ENCODE assay signal across 27 cellular contexts in genomic region chr17:79214940-79215604, GRCh38.
A peak's percentile ranks its signal among the peaks of the same experiment; 100 is the strongest.
DNase-seq lines count a peak whose midpoint lies in the region; ATAC-seq, FAIRE-seq and TF ChIP-seq lines count a peak whose summit lies in the region.
"Had no signal": no experiment of that assay in that cellular context is flagged by ENCODE, and none has a peak within 500 bp of the region (broad histone marks: within the 10 kb centered on the region; RNA-seq: fewer than 3 reads in every experiment).

No MANE protein-coding gene starts in this region.

- no peak overlapping the region for H3K27ac ChIP-seq in right cardiac atrium (ENCODE audit: low read length)
- H3K27ac ChIP-seq in WERI-Rb-1: peak overlapping the region; percentile 78
- H3K27ac ChIP-seq: breast epithelium, epithelial cell of prostate, parathyroid adenoma, Peyer's patch, right atrium auricular region, spleen, tibial artery had no signal

- no peak for TF ChIP-seq CTCF in WERI-Rb-1 (IDR thresholded peaks at IDR 0.05; ENCODE audit: low read depth, low read length)
- TF ChIP-seq CTCF in D721Med (IDR thresholded peaks at IDR 0.05; ENCODE audit: insufficient read depth, missing control alignments): no peak

- ATAC-seq in right cardiac atrium (no peak), left cardiac atrium (no peak), GM21515 (IDR thresholded peaks at IDR 0.05; ENCODE audit: unreplicated experiment) (no peak)
- ATAC-seq: activated T-helper 17 cell treated with anti-CD3 and anti-CD28 coated beads, Interleukin-2, amount 50 U/mL, for 72 hours had no signal

- DNase-seq in right cardiac atrium (peak in 2 of 3 donors; percentile 15 to 17), left cardiac atrium (no peak), NCI-H2171 treated with DMSO at 0.1 percent for 48 hours (lab: John Stamatoyannopoulos, UW) (peak; percentile 74), WERI-Rb-1 (peak; percentile 88), SHP77 (lab: John Stamatoyannopoulos, UW) (no peak), D721Med (ENCODE audit: insufficient read length, low spot score) (no peak)
- DNase-seq: activated CD4-positive, alpha-beta memory T cell treated with anti-CD3 and anti-CD28 coated beads for 36 hours; activated CD4-positive, CD25-positive, alpha-beta regulatory T cell treated with anti-CD3 and anti-CD28 coated beads, Interleukin-2, amount 50 U/mL, for 72 hours; activated naive CD4-positive, alpha-beta T cell treated with anti-CD3 and anti-CD28 coated beads, Interleukin-2, amount 50 U/mL, for 16 hours; Calu3; effector CD4-positive, alpha-beta T cell; KBM-7; MM.1S; NCI-H187; NK-92 treated with Interleukin-12 subunit alpha and Interleukin-12 subunit beta, amount 100 ng/mL, for 24 hours; Peyer's patch; spleen; tibial artery had no signal

- H3K36me3 ChIP-seq in WERI-Rb-1: no peaks in the 10 kb centered on the region
- H3K36me3 ChIP-seq: breast epithelium, Peyer's patch, right atrium auricular region, spleen, tibial artery had no signal

- 26% methylated on average over 20 of the region's 20 CpGs for WGBS in right cardiac atrium

- H3K9me3 ChIP-seq in right cardiac atrium (ENCODE audit: control insufficient read depth, low read length): no peaks in the 10 kb centered on the region
- no peaks in the 10 kb centered on the region for H3K9me3 ChIP-seq in WERI-Rb-1 (ENCODE audit: severe bottlenecking)
- H3K9me3 ChIP-seq: breast epithelium, Peyer's patch, right atrium auricular region, spleen, tibial artery had no signal

- H3K4me3 ChIP-seq in right cardiac atrium (ENCODE audit: low read length): no peak overlapping the region
- H3K4me3 ChIP-seq in WERI-Rb-1 (ENCODE audit: low read depth, low read length): peak overlapping the region; percentile 3; the same call in 1 of the 2 replicates
- H3K4me3 ChIP-seq: breast epithelium, Peyer's patch, right atrium auricular region, spleen, tibial artery had no signal

- H3K27me3 ChIP-seq in right cardiac atrium (ENCODE audit: control insufficient read depth, insufficient read depth) (no peaks in the 10 kb centered on the region), WERI-Rb-1 (ENCODE audit: insufficient read depth, low read depth, severe bottlenecking) (no peaks in the 10 kb centered on the region)
- H3K27me3 ChIP-seq: right atrium auricular region had no signal

- H3K4me1 ChIP-seq in right cardiac atrium (ENCODE audit: control insufficient read depth, insufficient read depth, low read length): no peaks in the 10 kb centered on the region
- H3K4me1 ChIP-seq: breast epithelium, parathyroid adenoma, Peyer's patch had no signal

- intact Hi-C loops in right cardiac atrium (cut with DNase I): no loop called here
- intact Hi-C loops in left cardiac atrium (cut with DNase I): no loop called here

- no peak for FAIRE-seq in D721Med (lab: Jason Lieb, UNC)
- FAIRE-seq: colon, GM12891, TTC549 had no signal

Comparison
In these comparisons a context has a peak if more than half of its experiments do, and no peak if none do; other contexts are left out.
1. DNase-seq: peak in right cardiac atrium (2 of 3), NCI-H2171 treated with DMSO at 0.1 percent for 48 hours (single experiment) and WERI-Rb-1 (single experiment); none in left cardiac atrium (single experiment), SHP77 (0 of 2) and D721Med (single experiment).